ENCODE assay signal across 8 cellular contexts in genomic region chr17:15943971-15944719, GRCh38. TPM values are rescaled to one million over a fixed set of nuclear protein-coding genes. Genes with fewer than 3 reads are reported as not detected.
DNase-seq lines count a peak whose midpoint lies in the region; ATAC-seq, FAIRE-seq and TF ChIP-seq lines count a peak whose summit lies in the region.

No MANE protein-coding gene starts in this region.

- peak overlapping the region; percentile 99 for H2AFZ ChIP-seq in astrocyte (ENCODE audit: low read depth, low read length)

- peak overlapping the region; percentile 70 to 85 for H3K4me3 Mint-ChIP-seq in activated T-cell treated with anti-CD3 and anti-CD28 coated beads, Interleukin-2, amount 50 U/mL, for 72 hours
- H3K4me3 Mint-ChIP-seq in astrocyte (ENCODE audit: unreplicated experiment), result peak overlapping the region; percentile 80

- no peak for TF ChIP-seq POLR2A in right lobe of liver (IDR thresholded peaks at IDR 0.05)
- TF ChIP-seq POLR2A in thyroid gland (IDR thresholded peaks at IDR 0.05), result no peak

- FAIRE-seq in astrocyte (lab: Jason Lieb, UNC), result no peak

- no peak overlapping the region for H3K27ac Mint-ChIP-seq in activated T-cell treated with anti-CD3 and anti-CD28 coated beads, Interleukin-2, amount 50 U/mL, for 72 hours
- H3K27ac Mint-ChIP-seq in astrocyte (ENCODE audit: unreplicated experiment), result peak overlapping the region; percentile 8

- peaks cover 7% of the 10 kb centered on the region for H3K4me1 Mint-ChIP-seq in activated T-cell treated with anti-CD3 and anti-CD28 coated beads, Interleukin-2, amount 50 U/mL, for 72 hours (ENCODE audit: low read depth)
- H3K4me1 Mint-ChIP-seq in astrocyte (ENCODE audit: low read depth, unreplicated experiment), result peaks cover 8% of the 10 kb centered on the region

- peaks cover 33% of the 10 kb centered on the region for H3K4me1 ChIP-seq in astrocyte (ENCODE audit: insufficient read depth, low read length)
- peaks cover 0 to 10% (median 3%) of the 10 kb centered on the region in 4 donors for H3K4me1 ChIP-seq in right lobe of liver
- H3K4me1 ChIP-seq in thyroid gland, result peaks cover 11 to 22% of the 10 kb centered on the region in 2 donors

- peak overlapping the region; percentile 84 for H3K27ac ChIP-seq in astrocyte (ENCODE audit: low read depth, low read length)
- no peak overlapping the region for H3K27ac ChIP-seq in right lobe of liver
- no peak overlapping the region for H3K27ac ChIP-seq in thyroid gland

- 26% methylated on average over 18 of the region's 37 CpGs for WGBS in right lobe of liver (ENCODE audit: insufficient coverage, low coverage, low lambda C conversion rate, missing lambda C conversion rate)
- 30 to 34% methylated on average over 23 to 26 of the region's 37 CpGs for WGBS in thyroid gland, 2 donors

- H3K36me3 ChIP-seq in astrocyte (ENCODE audit: insufficient read depth, low read length) (no peaks in the 10 kb centered on the region), right lobe of liver (no peaks in the 10 kb centered on the region), thyroid gland (no peaks in the 10 kb centered on the region)

- H3K27me3 ChIP-seq in astrocyte (ENCODE audit: insufficient read depth, low read length), result no peaks in the 10 kb centered on the region
- no peaks in the 10 kb centered on the region for H3K27me3 ChIP-seq in right lobe of liver
- no peaks in the 10 kb centered on the region for H3K27me3 ChIP-seq in thyroid gland

- peaks cover 36% of the 10 kb centered on the region for H3K79me2 ChIP-seq in astrocyte (ENCODE audit: insufficient read depth, low read length)

- no peak for TF ChIP-seq CTCF in astrocyte (IDR thresholded peaks at IDR 0.05; ENCODE audit: insufficient read depth, low read depth, low read length)
- TF ChIP-seq CTCF in right lobe of liver (IDR thresholded peaks at IDR 0.05), result no peak
- TF ChIP-seq CTCF in thyroid gland (IDR thresholded peaks at IDR 0.05), result no peak

- no peaks in the 10 kb centered on the region for H3K9me3 ChIP-seq in astrocyte (ENCODE audit: insufficient read depth, low read depth, low read length)
- no peaks in the 10 kb centered on the region for H3K9me3 ChIP-seq in right lobe of liver
- no peaks in the 10 kb centered on the region for H3K9me3 ChIP-seq in thyroid gland

- no peak for ATAC-seq in activated T-cell treated with anti-CD3 and anti-CD28 coated beads, Interleukin-2, amount 50 U/mL, for 72 hours (replicated peaks in 1 of 2)
- no peak for ATAC-seq in right lobe of liver

- intact Hi-C loops in right lobe of liver (cut with DNase I), result loop anchor here in 1 of 2 donors (10.0 kb wide), 1 partner anchor 51 kb away; the partner anchor contains the start of genes TTC19 and ZSWIM7
- intact Hi-C loops in thyroid gland (cut with DNase I), result no loop called here

- peaks cover 11% of the 10 kb centered on the region for H4K20me1 ChIP-seq in astrocyte (ENCODE audit: insufficient read depth, low read length)

- peak overlapping the region; percentile 100 for H3K4me2 ChIP-seq in astrocyte (ENCODE audit: low read length)

- H3K9me3 Mint-ChIP-seq in activated T-cell treated with anti-CD3 and anti-CD28 coated beads, Interleukin-2, amount 50 U/mL, for 72 hours, result no peaks in the 10 kb centered on the region
- peaks cover 5% of the 10 kb centered on the region for H3K9me3 Mint-ChIP-seq in astrocyte (ENCODE audit: unreplicated experiment)

- no peak for DNase-seq in activated T-cell treated with anti-CD3 and anti-CD28 coated beads, Interleukin-2, amount 50 U/mL, for 72 hours
- DNase-seq in activated T-cell treated with anti-CD3 and anti-CD28 coated beads, Interleukin-2, amount 50 U/mL, for 1 hour, result no peak
- DNase-seq in astrocyte (ENCODE audit: low read depth) (no peak), right lobe of liver (no peak), thyroid gland (peak in 1 of 2 donors; percentile 7), ecto neural progenitor cell (ENCODE audit: low spot score) (no peak), NCI-H1092 (lab: John Stamatoyannopoulos, UW) (no peak), NCI-H1694 treated with DMSO at 0.1 percent for 48 hours (lab: John Stamatoyannopoulos, UW) (no peak)

- H3K4me3 ChIP-seq in astrocyte (ENCODE audit: insufficient read depth, low read depth, low read length) (peak overlapping the region; percentile 90), right lobe of liver (peak overlapping the region; percentile 46 to 59 (median 49)), thyroid gland (replicated peaks in 1 of 3) (peak overlapping the region; percentile 25 to 32 (median 25))

- no peaks in the 10 kb centered on the region for H3K36me3 Mint-ChIP-seq in activated T-cell treated with anti-CD3 and anti-CD28 coated beads, Interleukin-2, amount 50 U/mL, for 72 hours (ENCODE audit: insufficient read depth in 2 of 2)
- H3K36me3 Mint-ChIP-seq in astrocyte (ENCODE audit: low read depth, unreplicated experiment), result peaks cover 2% of the 10 kb centered on the region

- H3K27me3 Mint-ChIP-seq in activated T-cell treated with anti-CD3 and anti-CD28 coated beads, Interleukin-2, amount 50 U/mL, for 72 hours (ENCODE audit: low read depth), result peaks cover 40% of the 10 kb centered on the region
- H3K27me3 Mint-ChIP-seq in astrocyte (ENCODE audit: low read depth, unreplicated experiment), result peaks cover 15% of the 10 kb centered on the region

- peak overlapping the region; percentile 94 for H3K9ac ChIP-seq in astrocyte (ENCODE audit: low read length)

RNA-seq across cellular contexts. Expression of gene ADORA2B, which starts 0.8 kb away (rescaled TPM):
- 1 to 10 TPM in 1 of 2 donors, under 1 TPM in 1; 0.76 to 1.2 TPM for total RNA-seq in activated T-cell treated with anti-CD3 and anti-CD28 coated beads, Interleukin-2, amount 50 U/mL, for 72 hours
- total RNA-seq in astrocyte (4.0 and 5.5 TPM in 2 replicates), right lobe of liver (under 1 TPM in 5 of 6 experiments, not detected in 1; 0.16 to 0.62 (median 0.37) TPM), thyroid gland (not detected)

RNA-seq across cellular contexts. Expression of gene ZSWIM7, which starts 55.4 kb away (rescaled TPM):
- 10 to 100 TPM; 14.2 to 14.6 TPM for total RNA-seq in activated T-cell treated with anti-CD3 and anti-CD28 coated beads, Interleukin-2, amount 50 U/mL, for 72 hours
- total RNA-seq in astrocyte (19.0 and 21.5 TPM in 2 replicates), right lobe of liver (10 to 100 TPM; 10.6 to 21.8 (median 11.8) TPM), thyroid gland (10 to 100 TPM; 10.5 to 22.3 (median 13.5) TPM)

RNA-seq across cellular contexts. Expression of gene TTC19, which starts 55.5 kb away (rescaled TPM):
- total RNA-seq in activated T-cell treated with anti-CD3 and anti-CD28 coated beads, Interleukin-2, amount 50 U/mL, for 72 hours, result 10 to 100 TPM; 33.6 to 37.5 TPM
- 21.9 and 25.7 TPM in 2 replicates for total RNA-seq in astrocyte
- total RNA-seq in right lobe of liver, result 10 to 100 TPM; 14.3 to 32.3 (median 19.9) TPM
- 100 to 1,000 TPM; 103 to 160 (median 134) TPM for total RNA-seq in thyroid gland

Comparison
In these comparisons a context has a peak if more than half of its experiments do, and no peak if none do; other contexts are left out.
1. H3K4me3 ChIP-seq: peak in every context shown above with its lines; median percentile 90 in astrocyte; 49 in right lobe of liver; 25 in thyroid gland.